8 cellular contexts compared by ENCODE assay signal in the genomic region with DNA sequence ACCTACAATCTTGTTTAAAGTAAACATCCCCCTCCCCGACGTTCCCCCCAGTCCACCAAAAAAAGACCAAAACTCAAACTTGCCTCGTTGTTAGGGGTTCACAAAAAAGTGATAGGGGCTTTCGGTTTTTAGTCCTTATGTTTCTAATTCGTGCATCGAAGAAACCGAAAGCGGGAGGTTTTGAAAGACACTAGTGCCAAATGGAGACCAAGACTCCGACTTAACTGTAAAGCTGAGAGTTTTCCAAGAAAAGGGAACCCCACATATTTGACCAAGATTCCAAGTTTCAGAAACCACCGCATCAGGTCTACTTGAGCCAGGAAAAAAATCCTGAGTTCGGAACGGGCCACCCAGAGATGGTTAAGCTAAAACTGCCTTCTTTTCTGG. TPM values are rescaled to one million over a fixed set of nuclear protein-coding genes. Genes with fewer than 3 reads are reported as not detected.
DNase-seq lines count a peak whose midpoint lies in the region; ATAC-seq and TF ChIP-seq lines count a peak whose summit lies in the region.

No MANE protein-coding gene starts in this region.

- peak overlapping the region; percentile 100 for H3K27ac Mint-ChIP-seq in activated naive CD4-positive, alpha-beta T cell treated with anti-CD3 and anti-CD28 coated beads for 36 hours

- intact Hi-C loops in activated naive CD4-positive, alpha-beta T cell treated with anti-CD3 and anti-CD28 coated beads for 36 hours (cut with micrococcal nuclease), result loop anchor here (5.0 to 10.0 kb wide), 3 partner anchors 901 to 1049 kb away; partner anchors contain the start of gene MRPS24
- intact Hi-C loops in right lobe of liver (cut with DNase I), result no loop called here

- TF ChIP-seq POLR2A in right lobe of liver (IDR thresholded peaks at IDR 0.05), result no peak
- no peak for TF ChIP-seq POLR2A in upper lobe of left lung (IDR thresholded peaks at IDR 0.05)

- TF ChIP-seq CTCF in right lobe of liver (IDR thresholded peaks at IDR 0.05) (no peak), upper lobe of left lung (IDR thresholded peaks at IDR 0.05) (no peak)

- CTCF ChIA-PET in activated naive CD4-positive, alpha-beta T cell treated with anti-CD3 and anti-CD28 coated beads for 36 hours (lab: Charles Lee), result interaction anchor here (1.2 to 1.7 kb wide), 3 partner anchors 10 to 330 kb away, joined by 3 to 6 read pairs (median 6); partner anchors contain the start of gene C7orf25

- H3K4me1 Mint-ChIP-seq in activated naive CD4-positive, alpha-beta T cell treated with anti-CD3 and anti-CD28 coated beads for 36 hours (ENCODE audit: low read depth), result peaks cover 62% of the 10 kb centered on the region

- H3K9me3 Mint-ChIP-seq in activated naive CD4-positive, alpha-beta T cell treated with anti-CD3 and anti-CD28 coated beads for 36 hours, result no peaks in the 10 kb centered on the region

- H3K4me3 ChIP-seq in adipocyte (ENCODE audit: low read length) (peak overlapping the region; percentile 98), right lobe of liver (peak overlapping the region; percentile 83 to 89 (median 83)), upper lobe of left lung (peak overlapping the region; percentile 65 to 97 (median 84))

- no peak for TF ChIP-seq EP300 in upper lobe of left lung (IDR thresholded peaks at IDR 0.05)

- H3K9me3 ChIP-seq in adipocyte (ENCODE audit: control insufficient read depth, low read length) (no peaks in the 10 kb centered on the region), right lobe of liver (no peaks in the 10 kb centered on the region), upper lobe of left lung (no peaks in the 10 kb centered on the region)

- peak overlapping the region; percentile 97 for H3K9ac ChIP-seq in adipocyte (ENCODE audit: low read length)

- peak overlapping the region; percentile 100 for H3K4me3 Mint-ChIP-seq in activated naive CD4-positive, alpha-beta T cell treated with anti-CD3 and anti-CD28 coated beads for 36 hours

- no peaks in the 10 kb centered on the region for H3K27me3 ChIP-seq in adipocyte (replicated peaks; ENCODE audit: control insufficient read depth, insufficient read depth, low read length)
- no peaks in the 10 kb centered on the region for H3K27me3 ChIP-seq in right lobe of liver
- H3K27me3 ChIP-seq in upper lobe of left lung, result no peaks in the 10 kb centered on the region

- no peaks in the 10 kb centered on the region for H3K27me3 Mint-ChIP-seq in activated naive CD4-positive, alpha-beta T cell treated with anti-CD3 and anti-CD28 coated beads for 36 hours (ENCODE audit: low read depth)

- H3K36me3 Mint-ChIP-seq in activated naive CD4-positive, alpha-beta T cell treated with anti-CD3 and anti-CD28 coated beads for 36 hours (ENCODE audit: low read depth), result peaks cover 51% of the 10 kb centered on the region

- ATAC-seq in right lobe of liver, result no peak
- ATAC-seq in upper lobe of left lung (ENCODE audit: low FRiP score in 2 of 2), result no peak
- ATAC-seq in HG02884 (IDR thresholded peaks at IDR 0.05; ENCODE audit: unreplicated experiment), result no peak
- ATAC-seq in GM21576 (IDR thresholded peaks at IDR 0.05; ENCODE audit: unreplicated experiment), result no peak
- no peak for ATAC-seq in HG03280 (IDR thresholded peaks at IDR 0.05; ENCODE audit: unreplicated experiment)

- H3K36me3 ChIP-seq in adipocyte (ENCODE audit: control insufficient read depth, insufficient read depth, low read length, severe bottlenecking) (peaks cover 27% of the 10 kb centered on the region), right lobe of liver (peaks cover 0 to 24% (median 13%) of the 10 kb centered on the region in 4 donors), upper lobe of left lung (peaks cover 13 to 29% (median 18%) of the 10 kb centered on the region in 4 donors)

- H3K27ac ChIP-seq in right lobe of liver (peak overlapping the region; percentile 71 to 89 (median 83)), upper lobe of left lung (peak overlapping the region; percentile 87 to 89 (median 88))

- H3K4me1 ChIP-seq in adipocyte (ENCODE audit: control insufficient read depth, insufficient read depth, low read length) (peaks cover 44% of the 10 kb centered on the region), right lobe of liver (peaks cover 0 to 44% (median 16%) of the 10 kb centered on the region in 4 donors), upper lobe of left lung (peaks cover 31 to 59% (median 44%) of the 10 kb centered on the region in 4 donors)

- under 1% methylated on average over 10 of the region's 12 CpGs for WGBS in right lobe of liver (ENCODE audit: insufficient coverage, low coverage, low lambda C conversion rate, missing lambda C conversion rate)
- 0 to 1% methylated on average over 11 to 12 of the region's 12 CpGs for WGBS in upper lobe of left lung, 2 donors

- DNase-seq in activated naive CD4-positive, alpha-beta T cell treated with anti-CD3 and anti-CD28 coated beads for 36 hours, result no peak
- DNase-seq in activated naive CD4-positive, alpha-beta T cell (lab: John Stamatoyannopoulos, UW), result no peak
- peak; percentile 70 for DNase-seq in adipocyte (ENCODE audit: low read depth)
- no peak for DNase-seq in right lobe of liver
- DNase-seq in upper lobe of left lung, result no peak

RNA-seq across cellular contexts. Expression of gene PSMA2, which starts 0.5 kb away (rescaled TPM):
- total RNA-seq in activated naive CD4-positive, alpha-beta T cell treated with anti-CD3 and anti-CD28 coated beads for 36 hours, result 100 to 1,000 TPM; 199 to 221 TPM
- total RNA-seq in right lobe of liver (10 to 100 TPM; 40.9 to 79.5 (median 67.5) TPM), upper lobe of left lung (10 to 100 TPM; 14.7 to 58.9 (median 42.8) TPM)

RNA-seq across cellular contexts. Expression of gene MRPL32, which starts 0.7 kb away (rescaled TPM):
- 10 to 100 TPM; 67.4 to 71.8 TPM for total RNA-seq in activated naive CD4-positive, alpha-beta T cell treated with anti-CD3 and anti-CD28 coated beads for 36 hours
- total RNA-seq in right lobe of liver (10 to 100 TPM; 29.9 to 52.2 (median 43.9) TPM), upper lobe of left lung (10 to 100 TPM; 21.0 to 63.9 (median 42.3) TPM)

RNA-seq across cellular contexts. Expression of gene C7orf25, which starts 19.6 kb away (rescaled TPM):
- 1 to 10 TPM in 1 of 2 experiments, under 1 TPM in 1; 0.93 to 2.0 TPM for total RNA-seq in activated naive CD4-positive, alpha-beta T cell treated with anti-CD3 and anti-CD28 coated beads for 36 hours
- 1 to 10 TPM; 2.4 to 6.7 (median 3.7) TPM for total RNA-seq in right lobe of liver
- 10 to 100 TPM in 4 of 6 donors, 1 to 10 TPM in 2; 8.7 to 31.4 (median 10.4) TPM for total RNA-seq in upper lobe of left lung
